ENCODE assay signal across 16 cellular contexts in the genomic region with DNA sequence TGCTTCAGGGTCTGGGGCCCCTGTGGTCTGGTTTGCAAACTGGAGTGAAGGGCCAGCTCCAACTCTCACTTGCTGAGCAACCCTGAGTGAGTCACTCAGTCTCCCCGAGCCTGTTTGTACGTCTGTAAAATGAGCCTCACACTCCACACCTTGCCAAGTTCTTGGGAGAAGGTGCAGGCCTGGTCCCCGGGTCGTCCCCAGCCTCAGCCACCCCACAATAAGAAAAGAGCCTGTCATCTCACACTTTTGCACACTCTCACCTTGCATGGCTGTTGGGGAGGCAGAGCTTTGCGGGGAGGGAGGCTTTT. TPM values are rescaled to one million over a fixed set of nuclear protein-coding genes. Genes with fewer than 3 reads are reported as not detected.
DNase-seq lines count a peak whose midpoint lies in the region; ATAC-seq, FAIRE-seq and TF ChIP-seq lines count a peak whose summit lies in the region.
"Had no signal": no experiment of that assay in that cellular context is flagged by ENCODE, and none has a peak within 500 bp of the region (broad histone marks: within the 10 kb centered on the region; RNA-seq: fewer than 3 reads in every experiment).

No MANE protein-coding gene starts in this region.

- peaks cover 15% of the 10 kb centered on the region for H3K27me3 Mint-ChIP-seq in activated CD4-positive, alpha-beta T cell treated with anti-CD3 and anti-CD28 coated beads, Interleukin-2, amount 10 ng/mL, durations not matched to agents 7 days and 5 days

- H3K4me3 Mint-ChIP-seq in activated CD4-positive, alpha-beta T cell treated with anti-CD3 and anti-CD28 coated beads, Interleukin-2, amount 10 ng/mL, durations not matched to agents 7 days and 5 days, result no peak overlapping the region
- H3K4me3 Mint-ChIP-seq: activated naive CD8-positive, alpha-beta T cell treated with anti-CD3 and anti-CD28 coated beads for 36 hours; stimulated activated memory B cell treated with anti-CD40 and anti-IgM and Interleukin-4, amounts not matched to agents 10 μg/mL and 1 μg/mL and 100 μg/mL, for 72 hours had no signal

- peak; percentile 76 for ATAC-seq in esophagus mucosa
- no peak for ATAC-seq in GM18519 (IDR thresholded peaks at IDR 0.05; ENCODE audit: low FRiP score, unreplicated experiment)
- ATAC-seq: stimulated activated memory B cell treated with anti-CD40 and anti-IgM and Interleukin-4, amounts not matched to agents 10 μg/mL and 1 μg/mL and 100 μg/mL, for 72 hours had no signal

- no peak overlapping the region for H3K27ac Mint-ChIP-seq in activated CD4-positive, alpha-beta T cell treated with anti-CD3 and anti-CD28 coated beads, Interleukin-2, amount 10 ng/mL, durations not matched to agents 7 days and 5 days
- H3K27ac Mint-ChIP-seq: activated naive CD8-positive, alpha-beta T cell treated with anti-CD3 and anti-CD28 coated beads for 36 hours; stimulated activated memory B cell treated with anti-CD40 and anti-IgM and Interleukin-4, amounts not matched to agents 10 μg/mL and 1 μg/mL and 100 μg/mL, for 72 hours had no signal

- peak; percentile 60 for DNase-seq in A172 (ENCODE audit: low spot score)
- peak; percentile 93 for DNase-seq in H54 (ENCODE audit: insufficient read length, low spot score)
- DNase-seq in RPMI7951 (ENCODE audit: low read depth), result peak; percentile 35
- no peak for DNase-seq in activated CD4-positive, alpha-beta T cell treated with anti-CD3 and anti-CD28 coated beads, Interleukin-2, amount 10 ng/mL, durations not matched to agents 7 days and 5 days
- no peak for DNase-seq in GM19239 (ENCODE audit: insufficient read length, low spot score)
- DNase-seq in kidney glomerular epithelial cell (lab: John Stamatoyannopoulos, UW), result no peak
- DNase-seq: activated CD8-positive, alpha-beta memory T cell treated with anti-CD3 and anti-CD28 coated beads, Interleukin-2, amount 50 U/mL, for 48 hours; activated naive CD8-positive, alpha-beta T cell treated with anti-CD3 and anti-CD28 coated beads for 36 hours; C1 segment of cervical spinal cord; NCI-H1105; retina; stimulated activated CD4-positive, alpha-beta T cell treated with anti-CD3 and anti-CD28 coated beads, Interleukin-2, amount 100 ng/mL, for 48 hours had no signal

- FAIRE-seq in H54 (lab: Jason Lieb, UNC), result no peak
- no peak for FAIRE-seq in GM19239 (lab: Jason Lieb, UNC)
- FAIRE-seq: G401.6 had no signal

- peaks cover 4% of the 10 kb centered on the region for H3K4me1 Mint-ChIP-seq in activated CD4-positive, alpha-beta T cell treated with anti-CD3 and anti-CD28 coated beads, Interleukin-2, amount 10 ng/mL, durations not matched to agents 7 days and 5 days

- no peaks in the 10 kb centered on the region for H3K9me3 Mint-ChIP-seq in activated CD4-positive, alpha-beta T cell treated with anti-CD3 and anti-CD28 coated beads, Interleukin-2, amount 10 ng/mL, durations not matched to agents 7 days and 5 days
- H3K9me3 Mint-ChIP-seq: activated naive CD8-positive, alpha-beta T cell treated with anti-CD3 and anti-CD28 coated beads for 36 hours; stimulated activated memory B cell treated with anti-CD40 and anti-IgM and Interleukin-4, amounts not matched to agents 10 μg/mL and 1 μg/mL and 100 μg/mL, for 72 hours had no signal

- TF ChIP-seq POLR2A in H54 (IDR thresholded peaks at IDR 0.05; ENCODE audit: low read depth, low read length), result no peak

- CTCF ChIA-PET in activated CD4-positive, alpha-beta T cell treated with anti-CD3 and anti-CD28 coated beads, Interleukin-2, amount 10 ng/mL, durations not matched to agents 7 days and 5 days (lab: Charles Lee), result interaction anchor here (0.9 to 6.0 kb wide), 4 partner anchors 13 to 18 kb away, joined by 3 to 53 read pairs (median 14); no protein-coding TSS in a partner anchor

- POLR2A ChIA-PET in activated CD4-positive, alpha-beta T cell treated with anti-CD3 and anti-CD28 coated beads, Interleukin-2, amount 10 ng/mL, durations not matched to agents 7 days and 5 days (lab: Charles Lee), result no interaction called here

- no peaks in the 10 kb centered on the region for H3K36me3 Mint-ChIP-seq in activated CD4-positive, alpha-beta T cell treated with anti-CD3 and anti-CD28 coated beads, Interleukin-2, amount 10 ng/mL, durations not matched to agents 7 days and 5 days (ENCODE audit: low read depth)
- H3K36me3 Mint-ChIP-seq: activated naive CD8-positive, alpha-beta T cell treated with anti-CD3 and anti-CD28 coated beads for 36 hours; stimulated activated memory B cell treated with anti-CD40 and anti-IgM and Interleukin-4, amounts not matched to agents 10 μg/mL and 1 μg/mL and 100 μg/mL, for 72 hours had no signal

RNA-seq across cellular contexts. Expression of gene GRIFIN, which starts 5.2 kb away (rescaled TPM):
- not detected in 2 replicates for total RNA-seq in A172 (2014; rRNA removed; shearing (Covaris generic))
- not detected in 2 replicates for total RNA-seq in RPMI7951 (2014; rRNA removed; shearing (Covaris generic))
- total RNA-seq in esophagus mucosa, result not detected
- total RNA-seq in activated CD4-positive, alpha-beta T cell treated with anti-CD3 and anti-CD28 coated beads, Interleukin-2, amount 10 ng/mL, durations not matched to agents 7 days and 5 days, result not detected
- total RNA-seq: activated naive CD8-positive, alpha-beta T cell treated with anti-CD3 and anti-CD28 coated beads for 36 hours had no signal

RNA-seq across cellular contexts. Expression of gene LFNG, which starts 48.6 kb away (rescaled TPM):
- 21.2 and 32.5 TPM in 2 replicates for total RNA-seq in A172 (2014; rRNA removed; shearing (Covaris generic))
- 19.1 and 28.5 TPM in 2 replicates for total RNA-seq in RPMI7951 (2014; rRNA removed; shearing (Covaris generic))
- 5.7 TPM for total RNA-seq in esophagus mucosa
- total RNA-seq in activated CD4-positive, alpha-beta T cell treated with anti-CD3 and anti-CD28 coated beads, Interleukin-2, amount 10 ng/mL, durations not matched to agents 7 days and 5 days, result 100 to 1,000 TPM in 1 of 2 experiments, 10 to 100 TPM in 1; 93.3 to 109 TPM

Comparison
In these comparisons a context has a peak if more than half of its experiments do, and no peak if none do; other contexts are left out.
1. DNase-seq: peak in A172 (single experiment), H54 (single experiment) and RPMI7951 (single experiment); none in activated CD4-positive, alpha-beta T cell treated with anti-CD3 and anti-CD28 coated beads, Interleukin-2, amount 10 ng/mL, durations not matched to agents 7 days and 5 days (single experiment), GM19239 (single experiment) and kidney glomerular epithelial cell (single experiment).